ENCODE assay signal across 8 cellular contexts in the genomic region with DNA sequence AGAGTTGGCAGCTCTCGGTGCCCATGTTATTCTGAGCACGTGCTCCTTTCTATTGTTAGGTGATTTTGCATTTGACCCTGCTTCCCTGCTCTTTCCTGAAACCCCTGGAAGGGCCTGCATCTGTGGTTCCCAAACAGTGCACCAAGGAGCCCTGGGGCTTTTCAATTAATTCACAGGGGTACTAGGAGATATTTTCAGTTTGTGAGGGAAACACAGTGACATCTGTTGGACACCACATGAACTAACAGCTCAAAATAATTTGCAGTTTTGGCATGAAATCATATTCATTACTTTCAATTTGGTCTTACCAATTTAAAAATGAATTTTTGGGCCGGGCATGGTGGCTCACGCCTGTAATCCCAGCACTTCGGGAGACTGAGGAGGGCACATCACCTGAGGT.
DNase-seq lines count a peak whose midpoint lies in the region; ATAC-seq and TF ChIP-seq lines count a peak whose summit lies in the region.

No MANE protein-coding gene starts in this region.

- DNase-seq in D341Med (ENCODE audit: low spot score) (peak; percentile 43), Karpas-422 (peak; percentile 67), body of pancreas (no peak), lung microvascular endothelial cell (ENCODE audit: low read depth in 2 of 2) (peak; percentile 28 to 46), MG63 (no peak), MV-4-11 (lab: John Stamatoyannopoulos, UW) (no peak), upper lobe of left lung (no peak)

- H3K4me1 ChIP-seq in Karpas-422 (ENCODE audit: low read length) (no peaks in the 10 kb centered on the region), body of pancreas (no peaks in the 10 kb centered on the region), upper lobe of left lung (no peaks in the 10 kb centered on the region)

- H3K4me2 ChIP-seq in Karpas-422 (ENCODE audit: low read depth, low read length, poor library complexity, severe bottlenecking), result no peak overlapping the region

- H3K27me3 ChIP-seq in Karpas-422 (ENCODE audit: low read length), result no peaks in the 10 kb centered on the region
- no peaks in the 10 kb centered on the region for H3K27me3 ChIP-seq in body of pancreas
- no peaks in the 10 kb centered on the region for H3K27me3 ChIP-seq in MG63
- H3K27me3 ChIP-seq in upper lobe of left lung, result no peaks in the 10 kb centered on the region

- TF ChIP-seq CTCF in body of pancreas (IDR thresholded peaks at IDR 0.05), result peak in 6 of 7 experiments; percentile 23 to 54 (median 44)
- peak in 2 of 6 experiments; percentile 22 to 23 for TF ChIP-seq CTCF in upper lobe of left lung (IDR thresholded peaks at IDR 0.05)

- WGBS in body of pancreas, 2 donors, result 79 to 82% methylated on average over 5 of the region's 5 CpGs
- 72 to 75% methylated on average over 5 of the region's 5 CpGs for WGBS in upper lobe of left lung, 2 donors

- no peaks in the 10 kb centered on the region for H3K9me2 ChIP-seq in Karpas-422 (replicated peaks; ENCODE audit: insufficient read depth, low read length)

- H3K9me3 ChIP-seq in Karpas-422 (ENCODE audit: low read length) (no peaks in the 10 kb centered on the region), body of pancreas (no peaks in the 10 kb centered on the region), MG63 (no peaks in the 10 kb centered on the region), upper lobe of left lung (no peaks in the 10 kb centered on the region)

- H4K20me1 ChIP-seq in Karpas-422 (ENCODE audit: insufficient read depth, low read depth, low read length), result no peaks in the 10 kb centered on the region

- ATAC-seq in body of pancreas (no peak), HG02642 (IDR thresholded peaks at IDR 0.05; ENCODE audit: poor library complexity, unreplicated experiment) (no peak), upper lobe of left lung (ENCODE audit: low FRiP score in 2 of 2) (no peak)

- TF ChIP-seq EP300 in upper lobe of left lung (IDR thresholded peaks at IDR 0.05), result no peak

- no peak overlapping the region for H3K9ac ChIP-seq in Karpas-422 (ENCODE audit: low read length)

- H3K36me3 ChIP-seq in Karpas-422 (ENCODE audit: insufficient read depth, low read length) (no peaks in the 10 kb centered on the region), body of pancreas (replicated peaks in 1 of 2; ENCODE audit: insufficient read depth in 1 of 2, low read depth in 2 of 2) (no peaks in the 10 kb centered on the region), MG63 (no peaks in the 10 kb centered on the region), upper lobe of left lung (no peaks in the 10 kb centered on the region)

- H3K27ac ChIP-seq in Karpas-422 (ENCODE audit: low read length), result no peak overlapping the region
- H3K27ac ChIP-seq in body of pancreas, result no peak overlapping the region
- H3K27ac ChIP-seq in upper lobe of left lung, result no peak overlapping the region

- H3K79me2 ChIP-seq in Karpas-422 (ENCODE audit: low read length), result no peaks in the 10 kb centered on the region

- TF ChIP-seq POLR2A in body of pancreas (IDR thresholded peaks at IDR 0.05), result no peak
- TF ChIP-seq POLR2A in upper lobe of left lung (IDR thresholded peaks at IDR 0.05), result no peak

- no peak overlapping the region for H2AFZ ChIP-seq in Karpas-422 (ENCODE audit: low read length)

- intact Hi-C loops in body of pancreas (cut with DNase I), result no loop called here

- H3K4me3 ChIP-seq in Karpas-422 (ENCODE audit: low read length), result no peak overlapping the region
- no peak overlapping the region for H3K4me3 ChIP-seq in body of pancreas
- no peak overlapping the region for H3K4me3 ChIP-seq in MG63
- no peak overlapping the region for H3K4me3 ChIP-seq in upper lobe of left lung

Comparison
In these comparisons a context has a peak if more than half of its experiments do, and no peak if none do; other contexts are left out.
1. DNase-seq: peak in D341Med (single experiment), Karpas-422 (single experiment) and lung microvascular endothelial cell (2 of 2); none in body of pancreas (0 of 4), MG63 (single experiment), MV-4-11 (single experiment) and upper lobe of left lung (0 of 2).